14 cellular contexts compared by ENCODE assay signal in the genomic region with DNA sequence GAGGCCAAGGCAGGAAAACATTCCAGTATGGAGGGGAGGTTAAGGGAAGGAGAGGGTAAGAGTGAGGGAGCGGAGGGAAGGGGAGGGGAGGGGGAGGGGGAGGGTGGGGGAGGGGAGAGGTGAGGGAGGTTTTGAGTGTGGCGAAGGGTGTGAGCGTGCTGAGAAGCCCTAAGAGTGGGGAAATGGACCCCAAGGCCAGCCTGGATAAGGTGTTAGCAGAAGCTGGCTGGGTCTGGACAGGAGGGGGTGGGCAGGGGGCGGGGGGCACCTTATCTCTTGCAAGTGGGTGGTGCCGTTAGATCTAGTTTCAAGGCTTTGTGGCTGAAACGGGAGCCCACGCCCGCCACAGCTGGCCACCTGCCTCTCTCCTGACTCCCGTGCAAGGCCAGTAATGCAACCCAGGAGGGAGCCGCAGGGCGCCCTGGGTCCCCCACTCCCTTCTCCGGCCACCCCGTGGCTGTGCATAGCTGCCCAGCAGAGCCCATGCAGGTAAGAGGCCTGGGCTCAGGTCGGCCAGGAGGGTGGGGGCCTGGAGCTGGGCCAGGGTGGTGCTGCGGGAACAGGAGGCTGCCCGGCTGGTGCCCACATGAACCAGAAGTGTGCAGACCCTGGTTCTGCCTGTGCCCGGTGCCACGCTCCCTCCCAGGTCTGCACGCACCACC. TPM values are rescaled to one million over a fixed set of nuclear protein-coding genes. Genes with fewer than 3 reads are reported as not detected.
DNase-seq lines count a peak whose midpoint lies in the region; ATAC-seq, FAIRE-seq and TF ChIP-seq lines count a peak whose summit lies in the region.
"Had no signal": no experiment of that assay in that cellular context is flagged by ENCODE, and none has a peak within 500 bp of the region (broad histone marks: within the 10 kb centered on the region; RNA-seq: fewer than 3 reads in every experiment).

No MANE protein-coding gene starts in this region.

- TF ChIP-seq POLR2A in esophagus squamous epithelium (IDR thresholded peaks at IDR 0.05) (no peak), GM12892 (IDR thresholded peaks at IDR 0.05; ENCODE audit: low read depth, low read length) (no peak)

- no peak for DNase-seq in activated naive CD8-positive, alpha-beta T cell treated with anti-CD3 and anti-CD28 coated beads for 36 hours
- no peak for DNase-seq in activated naive CD8-positive, alpha-beta T cell treated with anti-CD3 and anti-CD28 coated beads, Interleukin-2, amount 50 U/mL, for 24 hours
- DNase-seq in OCI-M1 (lab: John Stamatoyannopoulos, UW) (peak; percentile 40), esophagus squamous epithelium (lab: John Stamatoyannopoulos, UW) (no peak), NCI-H1436 treated with DMSO at 0.1 percent for 48 hours (lab: John Stamatoyannopoulos, UW) (no peak), HK-2 (ENCODE audit: unreplicated experiment) (no peak), GM12892 (ENCODE audit: insufficient read length) (no peak)
- DNase-seq in stimulated activated naive B cell treated with anti-CD40 and anti-IgM and Interleukin-4, amounts not matched to agents 10 μg/mL and 1 μg/mL and 100 μg/mL, for 72 hours = no peak

- peak overlapping the region in 3 of 4 donors; percentile 92 to 97 (median 97) for H3K27ac ChIP-seq in esophagus squamous epithelium
- H3K27ac ChIP-seq: adrenal gland, right atrium auricular region, vagina had no signal

- TF ChIP-seq CTCF in esophagus squamous epithelium (IDR thresholded peaks at IDR 0.05) = no peak

- ATAC-seq in activated naive CD8-positive, alpha-beta T cell treated with anti-CD3 and anti-CD28 coated beads, Interleukin-2, amount 50 U/mL, for 24 hours = no peak
- ATAC-seq in stimulated activated naive B cell treated with anti-CD40 and anti-IgM and Interleukin-4, amounts not matched to agents 10 μg/mL and 1 μg/mL and 100 μg/mL, for 72 hours (replicated peaks) = no peak

- H3K9me3 Mint-ChIP-seq in activated naive CD8-positive, alpha-beta T cell treated with anti-CD3 and anti-CD28 coated beads for 36 hours = no peaks in the 10 kb centered on the region
- no peaks in the 10 kb centered on the region for H3K9me3 Mint-ChIP-seq in activated naive CD8-positive, alpha-beta T cell treated with anti-CD3 and anti-CD28 coated beads, Interleukin-2, amount 50 U/mL, for 24 hours
- no peaks in the 10 kb centered on the region for H3K9me3 Mint-ChIP-seq in stimulated activated naive B cell treated with anti-CD40 and anti-IgM and Interleukin-4, amounts not matched to agents 10 μg/mL and 1 μg/mL and 100 μg/mL, for 72 hours
- H3K9me3 Mint-ChIP-seq: effector memory CD8-positive, alpha-beta T cell had no signal

- H3K9me3 ChIP-seq in esophagus squamous epithelium = no peaks in the 10 kb centered on the region
- H3K9me3 ChIP-seq: adrenal gland, right atrium auricular region, vagina had no signal

- no peak for FAIRE-seq in GM12892 (lab: Jason Lieb, UNC)

- no peaks in the 10 kb centered on the region for H3K36me3 ChIP-seq in esophagus squamous epithelium
- H3K36me3 ChIP-seq: adrenal gland, right atrium auricular region, vagina had no signal

- intact Hi-C loops in esophagus squamous epithelium (cut with DNase I) = loop anchor here (5.0 kb wide), 1 partner anchor 111 kb away; no protein-coding TSS in a partner anchor

- H3K27me3 Mint-ChIP-seq in activated naive CD8-positive, alpha-beta T cell treated with anti-CD3 and anti-CD28 coated beads for 36 hours = peaks cover 12% of the 10 kb centered on the region
- peaks cover 2% of the 10 kb centered on the region for H3K27me3 Mint-ChIP-seq in activated naive CD8-positive, alpha-beta T cell treated with anti-CD3 and anti-CD28 coated beads, Interleukin-2, amount 50 U/mL, for 24 hours
- H3K27me3 Mint-ChIP-seq in stimulated activated naive B cell treated with anti-CD40 and anti-IgM and Interleukin-4, amounts not matched to agents 10 μg/mL and 1 μg/mL and 100 μg/mL, for 72 hours = peaks cover 12 to 28% of the 10 kb centered on the region in 2 donors

- peaks cover 28 to 52% (median 33%) of the 10 kb centered on the region in 3 donors for H3K4me1 ChIP-seq in esophagus squamous epithelium

- H3K27ac Mint-ChIP-seq in activated naive CD8-positive, alpha-beta T cell treated with anti-CD3 and anti-CD28 coated beads for 36 hours = peak overlapping the region; percentile 64
- H3K27ac Mint-ChIP-seq in activated naive CD8-positive, alpha-beta T cell treated with anti-CD3 and anti-CD28 coated beads, Interleukin-2, amount 50 U/mL, for 24 hours = no peak overlapping the region
- peak overlapping the region; percentile 87 for H3K27ac Mint-ChIP-seq in stimulated activated naive B cell treated with anti-CD40 and anti-IgM and Interleukin-4, amounts not matched to agents 10 μg/mL and 1 μg/mL and 100 μg/mL, for 72 hours

- H3K36me3 Mint-ChIP-seq in activated naive CD8-positive, alpha-beta T cell treated with anti-CD3 and anti-CD28 coated beads for 36 hours = no peaks in the 10 kb centered on the region
- H3K36me3 Mint-ChIP-seq in activated naive CD8-positive, alpha-beta T cell treated with anti-CD3 and anti-CD28 coated beads, Interleukin-2, amount 50 U/mL, for 24 hours (ENCODE audit: low read depth) = no peaks in the 10 kb centered on the region
- no peaks in the 10 kb centered on the region for H3K36me3 Mint-ChIP-seq in stimulated activated naive B cell treated with anti-CD40 and anti-IgM and Interleukin-4, amounts not matched to agents 10 μg/mL and 1 μg/mL and 100 μg/mL, for 72 hours

- no peak overlapping the region for H3K4me3 ChIP-seq in esophagus squamous epithelium
- H3K4me3 ChIP-seq: adrenal gland, right atrium auricular region, vagina had no signal

- H3K27me3 ChIP-seq in esophagus squamous epithelium = peaks cover 0 to 60% (median 0%) of the 10 kb centered on the region in 4 donors

- no peak overlapping the region for H3K4me3 Mint-ChIP-seq in activated naive CD8-positive, alpha-beta T cell treated with anti-CD3 and anti-CD28 coated beads for 36 hours
- H3K4me3 Mint-ChIP-seq in activated naive CD8-positive, alpha-beta T cell treated with anti-CD3 and anti-CD28 coated beads, Interleukin-2, amount 50 U/mL, for 24 hours = no peak overlapping the region
- peak overlapping the region in 1 of 2 donors; percentile 29 for H3K4me3 Mint-ChIP-seq in stimulated activated naive B cell treated with anti-CD40 and anti-IgM and Interleukin-4, amounts not matched to agents 10 μg/mL and 1 μg/mL and 100 μg/mL, for 72 hours
- H3K4me3 Mint-ChIP-seq: effector memory CD8-positive, alpha-beta T cell had no signal

- WGBS in esophagus squamous epithelium, 2 donors = 4 to 14% methylated on average over 2 to 4 of the region's 19 CpGs

- H3K4me1 Mint-ChIP-seq in activated naive CD8-positive, alpha-beta T cell treated with anti-CD3 and anti-CD28 coated beads for 36 hours = peaks cover 4% of the 10 kb centered on the region
- peaks cover 13% of the 10 kb centered on the region for H3K4me1 Mint-ChIP-seq in activated naive CD8-positive, alpha-beta T cell treated with anti-CD3 and anti-CD28 coated beads, Interleukin-2, amount 50 U/mL, for 24 hours
- H3K4me1 Mint-ChIP-seq in stimulated activated naive B cell treated with anti-CD40 and anti-IgM and Interleukin-4, amounts not matched to agents 10 μg/mL and 1 μg/mL and 100 μg/mL, for 72 hours = peaks cover 10 to 26% of the 10 kb centered on the region in 2 donors

RNA-seq across cellular contexts. Expression of a gene that starts 0.7 kb away (rescaled TPM):
- not detected for total RNA-seq in activated naive CD8-positive, alpha-beta T cell treated with anti-CD3 and anti-CD28 coated beads for 36 hours
- 1 to 10 TPM; 1.2 to 5.2 (median 3.0) TPM for total RNA-seq in esophagus squamous epithelium
- not detected for polyA plus RNA-seq in GM12892 (2012; ENCODE audit: missing spikeins)
- total RNA-seq: adrenal gland, G401, right atrium auricular region, RPMI7951 had no signal
- polyA plus RNA-seq: adrenal gland had no signal

RNA-seq across cellular contexts. Expression of a gene that starts 2.7 kb away (rescaled TPM):
- total RNA-seq in activated naive CD8-positive, alpha-beta T cell treated with anti-CD3 and anti-CD28 coated beads for 36 hours = not detected
- total RNA-seq in esophagus squamous epithelium = 1 to 10 TPM in 1 of 4 donors, under 1 TPM in 2, not detected in 1; 0.11 to 1.7 (median 0.38) TPM
- polyA plus RNA-seq in GM12892 (2012; ENCODE audit: missing spikeins) = not detected
- total RNA-seq: adrenal gland, G401, right atrium auricular region, RPMI7951, vagina had no signal
- polyA plus RNA-seq: adrenal gland had no signal

RNA-seq across cellular contexts. Expression of a gene that starts 3.0 kb away (rescaled TPM):
- total RNA-seq in activated naive CD8-positive, alpha-beta T cell treated with anti-CD3 and anti-CD28 coated beads for 36 hours = under 1 TPM; 0.32 to 0.49 TPM
- 100 to 1,000 TPM; 114 to 301 (median 152) TPM for total RNA-seq in esophagus squamous epithelium
- polyA plus RNA-seq in GM12892 (2012; ENCODE audit: missing spikeins) = 0.81 TPM

RNA-seq across cellular contexts. Expression of a gene that starts 5.9 kb away (rescaled TPM):
- total RNA-seq in activated naive CD8-positive, alpha-beta T cell treated with anti-CD3 and anti-CD28 coated beads for 36 hours = 1 to 10 TPM; 6.0 to 7.1 TPM
- total RNA-seq in esophagus squamous epithelium = 1 to 10 TPM; 2.3 to 3.2 (median 2.5) TPM
- polyA plus RNA-seq in GM12892 (2012; ENCODE audit: missing spikeins) = 0.72 TPM
- total RNA-seq: G401, RPMI7951 had no signal

RNA-seq across cellular contexts. Expression of a gene that starts 13.1 kb away (rescaled TPM):
- 100 to 1,000 TPM; 271 to 274 TPM for total RNA-seq in activated naive CD8-positive, alpha-beta T cell treated with anti-CD3 and anti-CD28 coated beads for 36 hours
- total RNA-seq in esophagus squamous epithelium = 100 to 1,000 TPM; 367 to 753 (median 540) TPM
- polyA plus RNA-seq in GM12892 (2012; ENCODE audit: missing spikeins) = 96.6 TPM

Comparison
In these comparisons a context has a peak if more than half of its experiments do, and no peak if none do; other contexts are left out.
1. RNA of a gene that starts 3.0 kb away (total RNA-seq): 114 to 301 TPM in esophagus squamous epithelium; 0.32 to 0.49 TPM in activated naive CD8-positive, alpha-beta T cell treated with anti-CD3 and anti-CD28 coated beads for 36 hours; every median in the first group is over 10 times any median in the second.